In the genomic region with DNA sequence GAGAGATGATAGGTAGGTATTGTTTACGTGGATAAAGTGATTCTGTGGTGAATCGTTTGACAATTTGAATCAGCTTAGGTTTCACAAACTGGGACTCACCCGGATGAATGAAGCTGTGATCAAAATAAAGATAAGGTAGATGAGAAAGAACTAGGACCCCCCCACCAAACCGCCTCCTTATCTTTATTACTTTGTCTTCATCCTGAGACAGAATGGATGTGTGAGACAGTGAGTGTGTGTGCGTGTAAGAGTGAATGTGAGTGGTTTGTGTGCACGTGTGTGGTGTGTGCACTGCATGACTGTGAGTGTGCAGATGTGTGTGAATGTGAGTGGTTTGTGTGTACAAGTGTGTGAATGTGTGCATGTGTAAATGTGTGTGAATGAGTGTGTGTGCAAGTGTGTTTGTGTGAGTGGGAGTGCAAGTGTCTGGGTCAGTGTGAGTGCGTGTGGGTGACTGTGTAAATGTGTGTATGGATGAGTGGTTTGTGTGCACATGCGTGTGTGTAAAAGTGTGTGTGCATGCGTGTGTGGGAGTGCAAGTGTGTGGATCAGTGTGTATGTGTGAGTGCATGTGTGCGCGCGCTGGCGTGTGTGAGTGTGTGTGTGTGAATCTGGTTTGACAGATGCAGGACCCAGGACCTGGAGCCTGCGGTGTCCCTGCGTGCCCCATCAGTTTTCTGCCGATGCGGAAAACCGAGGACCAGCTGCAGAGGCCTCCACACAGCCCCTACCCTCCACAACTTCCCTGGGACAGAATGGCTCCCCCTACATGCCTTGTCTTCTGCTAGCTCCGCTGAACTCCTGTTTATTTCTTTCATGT, we compare ENCODE assay signal across 11 cellular contexts. TPM values are rescaled to one million over a fixed set of nuclear protein-coding genes. Genes with fewer than 3 reads are reported as not detected.
DNase-seq lines count a peak whose midpoint lies in the region; ATAC-seq and TF ChIP-seq lines count a peak whose summit lies in the region.
"Had no signal": no experiment of that assay in that cellular context is flagged by ENCODE, and none has a peak within 500 bp of the region (broad histone marks: within the 10 kb centered on the region; RNA-seq: fewer than 3 reads in every experiment).

No MANE protein-coding gene starts in this region.

- no peaks in the 10 kb centered on the region for H4K20me1 ChIP-seq in OCI-LY3 (ENCODE audit: insufficient read depth, low read length)

- no peak overlapping the region for H3K4me3 Mint-ChIP-seq in activated naive CD4-positive, alpha-beta T cell treated with anti-CD3 and anti-CD28 coated beads for 36 hours
- H3K4me3 Mint-ChIP-seq: type B pancreatic cell had no signal

- peaks cover 37% of the 10 kb centered on the region for H3K4me1 Mint-ChIP-seq in activated naive CD4-positive, alpha-beta T cell treated with anti-CD3 and anti-CD28 coated beads for 36 hours (ENCODE audit: low read depth)

- no peaks in the 10 kb centered on the region for H3K27me3 Mint-ChIP-seq in activated naive CD4-positive, alpha-beta T cell treated with anti-CD3 and anti-CD28 coated beads for 36 hours (ENCODE audit: low read depth)
- H3K27me3 Mint-ChIP-seq: type B pancreatic cell had no signal

- no peak for TF ChIP-seq POLR2A in spleen (IDR thresholded peaks at IDR 0.05)

- H3K4me3 ChIP-seq in OCI-LY3 (ENCODE audit: low read length): no peak overlapping the region
- H3K4me3 ChIP-seq in spleen: no peak overlapping the region

- 65 to 76% (median 71%) methylated on average over 19 of the region's 19 CpGs for WGBS in spleen, 5 donors

- H3K9ac ChIP-seq in OCI-LY3 (ENCODE audit: low read length): no peak overlapping the region

- H3K79me2 ChIP-seq in OCI-LY3 (ENCODE audit: low read length): no peaks in the 10 kb centered on the region

- H3K4me2 ChIP-seq in OCI-LY3 (ENCODE audit: low read length): 0 out of 2 replicates have a peak overlapping the region, but pooled peaks have one; percentile 58

- H3K36me3 ChIP-seq in OCI-LY3 (replicated peaks; ENCODE audit: low read depth, low read length) (no peaks in the 10 kb centered on the region), spleen (peaks cover 0 to 20% (median 3%) of the 10 kb centered on the region in 6 donors)

- H2AFZ ChIP-seq in OCI-LY3 (ENCODE audit: low read depth, low read length): no peak overlapping the region

- CTCF ChIA-PET in activated naive CD4-positive, alpha-beta T cell treated with anti-CD3 and anti-CD28 coated beads for 36 hours (lab: Charles Lee): interaction anchor here (1.9 to 4.8 kb wide), 2 partner anchors 53 to 131 kb away, joined by 5 to 56 read pairs; a partner anchor contains a TSS

- H3K4me1 ChIP-seq in OCI-LY3 (ENCODE audit: low read length) (peaks cover 6% of the 10 kb centered on the region), spleen (peaks cover 54 to 100% (median 88%) of the 10 kb centered on the region in 6 donors)

- peak; percentile 55 for DNase-seq in activated naive CD4-positive, alpha-beta T cell treated with anti-CD3 and anti-CD28 coated beads for 36 hours
- DNase-seq in activated naive CD4-positive, alpha-beta T cell (lab: John Stamatoyannopoulos, UW): no peak
- DNase-seq in amniotic epithelial cell (ENCODE audit: low read depth): peak; percentile 37
- DNase-seq in spleen: no peak
- no peak for DNase-seq in effector CD4-positive, alpha-beta T cell
- no peak for DNase-seq in SKM-1 treated with dmso at 0.1 percent for 144 hours (lab: John Stamatoyannopoulos, UW; ENCODE audit: unreplicated experiment)
- DNase-seq: activated effector memory CD4-positive, alpha-beta T cell treated with Interleukin-2 at 50 U/mL for 16 hours; NCI-H146 had no signal

- no peak for ATAC-seq in HG03159 (IDR thresholded peaks at IDR 0.05; ENCODE audit: unreplicated experiment)

- intact Hi-C loops in activated naive CD4-positive, alpha-beta T cell treated with anti-CD3 and anti-CD28 coated beads for 36 hours (cut with micrococcal nuclease): loop anchor here (5.0 kb wide), 2 partner anchors 64 to 364 kb away; a partner anchor contains a TSS
- intact Hi-C loops in spleen (cut with DNase I; ENCODE audit: low total_unique reads): loop anchor here (10.0 kb wide), 1 partner anchor 71 kb away; no protein-coding TSS in a partner anchor

- no peaks in the 10 kb centered on the region for H3K9me3 Mint-ChIP-seq in activated naive CD4-positive, alpha-beta T cell treated with anti-CD3 and anti-CD28 coated beads for 36 hours
- H3K9me3 Mint-ChIP-seq: type B pancreatic cell had no signal

- H3K27ac Mint-ChIP-seq in activated naive CD4-positive, alpha-beta T cell treated with anti-CD3 and anti-CD28 coated beads for 36 hours: no peak overlapping the region
- H3K27ac Mint-ChIP-seq: type B pancreatic cell had no signal

- H3K27me3 ChIP-seq in OCI-LY3 (ENCODE audit: low read depth, low read length) (no peaks in the 10 kb centered on the region), spleen (replicated peaks in 1 of 7) (no peaks in the 10 kb centered on the region)

- no peaks in the 10 kb centered on the region for H3K36me3 Mint-ChIP-seq in activated naive CD4-positive, alpha-beta T cell treated with anti-CD3 and anti-CD28 coated beads for 36 hours (ENCODE audit: low read depth)

- H3K27ac ChIP-seq in OCI-LY3 (ENCODE audit: low read length) (no peak overlapping the region), spleen (peak overlapping the region; percentile 13 to 91 (median 80))

- no peak for TF ChIP-seq CTCF in OCI-LY3 (IDR thresholded peaks at IDR 0.05; ENCODE audit: low read depth, low read length)
- no peak for TF ChIP-seq CTCF in spleen (IDR thresholded peaks at IDR 0.05 in 8 of 11, conservative IDR thresholded peaks at IDR 0.05 in 3 of 11)

- H3K9me3 ChIP-seq in OCI-LY3 (ENCODE audit: insufficient read depth, low read length) (no peaks in the 10 kb centered on the region), spleen (no peaks in the 10 kb centered on the region)

RNA-seq across cellular contexts. Expression of a gene that starts 11.4 kb away (rescaled TPM):
- 10 to 100 TPM; 10.5 to 11.6 TPM for total RNA-seq in activated naive CD4-positive, alpha-beta T cell treated with anti-CD3 and anti-CD28 coated beads for 36 hours
- total RNA-seq in spleen: 100 to 1,000 TPM; 150 to 334 (median 247) TPM
- polyA plus RNA-seq in spleen: 10 to 100 TPM; 29.2 to 63.1 (median 47.8) TPM

RNA-seq across cellular contexts. Expression of a gene that starts 11.6 kb away (rescaled TPM):
- total RNA-seq in activated naive CD4-positive, alpha-beta T cell treated with anti-CD3 and anti-CD28 coated beads for 36 hours: 10 to 100 TPM; 11.8 to 11.9 TPM
- total RNA-seq in spleen: 10 to 100 TPM; 41.3 to 89.7 (median 59.7) TPM
- 10 to 100 TPM; 47.0 to 97.9 (median 82.7) TPM for polyA plus RNA-seq in spleen

RNA-seq across cellular contexts. Expression of a gene that starts 33.5 kb away (rescaled TPM):
- 10 to 100 TPM; 28.7 to 29.1 TPM for total RNA-seq in activated naive CD4-positive, alpha-beta T cell treated with anti-CD3 and anti-CD28 coated beads for 36 hours
- total RNA-seq in spleen: 100 to 1,000 TPM in 1 of 7 donors, 10 to 100 TPM in 6; 62.5 to 118 (median 75.9) TPM
- polyA plus RNA-seq in spleen: 10 to 100 TPM; 29.0 to 68.0 (median 31.7) TPM

RNA-seq across cellular contexts. Expression of a gene that starts 51.0 kb away (rescaled TPM):
- 10 to 100 TPM; 22.3 to 24.6 TPM for total RNA-seq in activated naive CD4-positive, alpha-beta T cell treated with anti-CD3 and anti-CD28 coated beads for 36 hours
- total RNA-seq in spleen: 10 to 100 TPM; 48.6 to 92.8 (median 65.8) TPM
- polyA plus RNA-seq in spleen: 10 to 100 TPM; 16.0 to 36.7 (median 19.5) TPM

Comparison
In these comparisons a context has a peak if more than half of its experiments do, and no peak if none do; other contexts are left out.
1. DNase-seq: peak in activated naive CD4-positive, alpha-beta T cell treated with anti-CD3 and anti-CD28 coated beads for 36 hours (single experiment) and amniotic epithelial cell (single experiment); none in activated naive CD4-positive, alpha-beta T cell (0 of 4), spleen (single experiment), effector CD4-positive, alpha-beta T cell (single experiment) and SKM-1 treated with dmso at 0.1 percent for 144 hours (single experiment).
2. RNA of a gene that starts 11.4 kb away (total RNA-seq): 150 to 334 TPM in spleen; 10.5 to 11.6 TPM in activated naive CD4-positive, alpha-beta T cell treated with anti-CD3 and anti-CD28 coated beads for 36 hours; every median in the first group is over 10 times any median in the second.